Comparison of ENCODE assay signal across 25 cellular contexts in the genomic region with DNA sequence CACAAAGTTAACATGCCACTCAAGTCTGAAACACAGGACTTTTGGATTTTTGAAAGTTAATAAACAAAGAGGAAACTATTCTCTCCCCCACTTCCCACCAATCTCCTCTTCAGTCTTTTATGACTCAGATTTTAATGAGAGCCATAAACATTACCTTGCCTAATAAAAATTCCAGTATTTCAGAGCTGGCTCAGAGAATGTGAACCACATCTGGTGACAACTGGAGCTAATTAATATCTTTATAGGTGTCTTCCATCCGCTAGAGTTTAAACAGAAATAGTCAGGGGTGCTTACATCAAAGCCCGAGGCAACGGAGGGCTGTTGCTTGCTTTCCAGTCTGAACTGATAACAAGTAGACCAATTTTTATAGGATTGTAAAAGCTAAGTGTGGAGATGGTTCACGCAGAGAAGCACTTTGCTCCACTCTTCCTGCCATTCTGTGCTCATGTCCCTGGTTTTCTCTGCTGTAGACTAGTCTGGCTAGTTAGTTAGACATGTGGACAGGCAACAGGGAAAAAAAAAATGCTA.
DNase-seq lines count a peak whose midpoint lies in the region; ATAC-seq, FAIRE-seq and TF ChIP-seq lines count a peak whose summit lies in the region.
"Had no signal": no experiment of that assay in that cellular context is flagged by ENCODE, and none has a peak within 500 bp of the region (broad histone marks: within the 10 kb centered on the region; RNA-seq: fewer than 3 reads in every experiment).

No MANE protein-coding gene starts in this region.

- no peaks in the 10 kb centered on the region for H3K36me3 Mint-ChIP-seq in Caco-2 (ENCODE audit: insufficient read depth, unreplicated experiment)

- TF ChIP-seq CTCF in Caco-2 (IDR thresholded peaks at IDR 0.05; ENCODE audit: insufficient read depth in 1 of 2, low read depth in 1 of 2, low read length in 1 of 2, severe bottlenecking in 1 of 2, unreplicated experiment in 1 of 2) (no peak), mammary epithelial cell (conservative IDR thresholded peaks at IDR 0.05 in 1 of 2, IDR thresholded peaks at IDR 0.05 in 1 of 2; ENCODE audit: extremely low read depth in 1 of 2, insufficient read depth in 1 of 2, low read depth in 1 of 2, low read length in 2 of 2) (no peak), lower leg skin (IDR thresholded peaks at IDR 0.05) (no peak)

- H3K36me3 ChIP-seq in Caco-2 (ENCODE audit: control insufficient read depth, insufficient read depth, low read length) (no peaks in the 10 kb centered on the region), mammary epithelial cell (ENCODE audit: insufficient read depth, low read length) (no peaks in the 10 kb centered on the region)
- H3K36me3 ChIP-seq: cardiac muscle cell, heart left ventricle, upper lobe of right lung had no signal

- in situ Hi-C loops in mammary epithelial cell (cut with MboI; ENCODE audit: low sequenced_read_pairs in 2 of 2) = no loop called here

- H3K27me3 Mint-ChIP-seq in Caco-2 (ENCODE audit: insufficient read depth, unreplicated experiment) = peaks cover 3% of the 10 kb centered on the region

- H3K4me3 ChIP-seq in Caco-2 (ENCODE audit: low read depth, low read length) (no peak overlapping the region), mammary epithelial cell (replicated peaks in 1 of 3; ENCODE audit: insufficient read depth in 1 of 3, low read depth in 2 of 3, low read length in 3 of 3) (no peak overlapping the region), lower leg skin (ENCODE audit: low read depth, poor library complexity, severe bottlenecking) (no peak overlapping the region)
- H3K4me3 ChIP-seq: cardiac muscle cell, heart left ventricle, upper lobe of right lung had no signal

- DNase-seq in Caco-2 (peak; percentile 7 to 63), HTR-8/SVneo (ENCODE audit: insufficient read length, low spot score) (peak; percentile 10), mammary epithelial cell (peak; percentile 4), left kidney (ENCODE audit: low read depth, low spot score) (peak; percentile 46), lower leg skin (ENCODE audit: low spot score in 2 of 2) (no peak)
- DNase-seq: activated CD8-positive, alpha-beta memory T cell treated with anti-CD3 and anti-CD28 coated beads for 24 hours; activated naive CD4-positive, alpha-beta T cell treated with anti-CD3 and anti-CD28 coated beads for 36 hours; activated T-cell treated with anti-CD3 and anti-CD28 coated beads, Interleukin-2, amount 50 U/mL, for 4 hours; cortex of kidney; heart left ventricle; left ventricle myocardium superior; NCI-H1694; posterior cingulate gyrus; SHP77; substantia nigra; SW 1271; upper lobe of right lung had no signal

- no peak overlapping the region for H3K4me3 Mint-ChIP-seq in Caco-2 (ENCODE audit: unreplicated experiment)
- H3K4me3 Mint-ChIP-seq: activated naive CD4-positive, alpha-beta T cell treated with anti-CD3 and anti-CD28 coated beads for 36 hours; activated T-cell treated with anti-CD3 and anti-CD28 coated beads, Interleukin-2, amount 50 U/mL, for 4 hours; neural crest cell had no signal

- H3K27ac Mint-ChIP-seq in Caco-2 (ENCODE audit: unreplicated experiment) = no peak overlapping the region
- H3K27ac Mint-ChIP-seq: activated naive CD4-positive, alpha-beta T cell treated with anti-CD3 and anti-CD28 coated beads for 36 hours had no signal

- POLR2A ChIA-PET in Caco-2 (lab: Charles Lee) = no interaction called here

- no peaks in the 10 kb centered on the region for H3K79me2 ChIP-seq in mammary epithelial cell (ENCODE audit: insufficient read depth, low read length)

- intact Hi-C loops in Caco-2 (cut with micrococcal nuclease; ENCODE audit: unreplicated experiment) (no loop called here), mammary epithelial cell (cut with micrococcal nuclease) (no loop called here), lower leg skin (cut with DNase I; ENCODE audit: low total_unique reads) (no loop called here)

- CTCF ChIA-PET in Caco-2 (lab: Charles Lee) = interaction anchor here (0.6 kb wide), 1 partner anchor 367 kb away, joined by 3 read pairs; no protein-coding TSS in a partner anchor
- CTCF ChIA-PET in mammary epithelial cell (lab: Charles Lee; ENCODE audit: low non-redundant PET) = no interaction called here

- H3K4me1 Mint-ChIP-seq in Caco-2 (ENCODE audit: low read depth, unreplicated experiment) = peaks cover 7% of the 10 kb centered on the region

- H3K9me3 ChIP-seq in Caco-2 (no peaks in the 10 kb centered on the region), mammary epithelial cell (replicated peaks; ENCODE audit: insufficient read depth, low read length) (no peaks in the 10 kb centered on the region)
- H3K9me3 ChIP-seq: heart left ventricle, upper lobe of right lung had no signal

- ATAC-seq in HG02870 (IDR thresholded peaks at IDR 0.05; ENCODE audit: unreplicated experiment) (no peak), HG02970 (IDR thresholded peaks at IDR 0.05; ENCODE audit: low FRiP score, unreplicated experiment) (no peak), HG03108 (IDR thresholded peaks at IDR 0.05; ENCODE audit: unreplicated experiment) (no peak)
- ATAC-seq: activated T-cell treated with anti-CD3 and anti-CD28 coated beads, Interleukin-2, amount 50 U/mL, for 4 hours; heart left ventricle; left ventricle myocardium superior; upper lobe of right lung had no signal

- TF ChIP-seq POLR2A in lower leg skin (IDR thresholded peaks at IDR 0.05) = no peak

- peaks cover 22% of the 10 kb centered on the region for H3K4me1 ChIP-seq in Caco-2
- no peaks in the 10 kb centered on the region for H3K4me1 ChIP-seq in mammary epithelial cell (ENCODE audit: insufficient read depth, low read length)
- H3K4me1 ChIP-seq: heart left ventricle, upper lobe of right lung had no signal

- H2AFZ ChIP-seq in mammary epithelial cell (ENCODE audit: low read depth, low read length) = no peak overlapping the region

- dilution Hi-C loops in mammary epithelial cell (cut with HindIII; ENCODE audit: low sequenced_read_pairs) = no loop called here

- H3K27me3 ChIP-seq in Caco-2 (replicated peaks; ENCODE audit: control insufficient read depth, insufficient read depth, low read length) = no peaks in the 10 kb centered on the region
- H3K27me3 ChIP-seq in mammary epithelial cell (ENCODE audit: insufficient read depth, low read length) = no peaks in the 10 kb centered on the region
- H3K27me3 ChIP-seq: cardiac muscle cell, upper lobe of right lung had no signal

- no peak overlapping the region for H3K27ac ChIP-seq in mammary epithelial cell (ENCODE audit: insufficient read depth, low read depth, low read length)
- H3K27ac ChIP-seq: C4-2B, cardiac muscle cell, heart left ventricle, upper lobe of right lung had no signal

- WGBS in mammary epithelial cell (ENCODE audit: low coverage, missing lambda C conversion rate) = 16% methylated on average over 4 of the region's 4 CpGs
- WGBS in lower leg skin, 2 donors = 27 to 38% methylated on average over 4 of the region's 4 CpGs

- no peaks in the 10 kb centered on the region for H3K9me3 Mint-ChIP-seq in Caco-2 (ENCODE audit: unreplicated experiment)
- H3K9me3 Mint-ChIP-seq: activated naive CD4-positive, alpha-beta T cell treated with anti-CD3 and anti-CD28 coated beads for 36 hours; neural crest cell had no signal

- H3K4me2 ChIP-seq in mammary epithelial cell (ENCODE audit: insufficient read depth, low read depth, low read length) = no peak overlapping the region

- no TSS peak for BruUV-seq in Caco-2 (replicated peaks; lab: Mats Ljungman, UMichigan)
- no TSS peak for BruUV-seq in mammary epithelial cell (replicated peaks; lab: Mats Ljungman, UMichigan)

- FAIRE-seq in HTR-8/SVneo (lab: Jason Lieb, UNC) = no peak
- FAIRE-seq: GM12892, TTC549 had no signal

- H4K20me1 ChIP-seq in mammary epithelial cell (ENCODE audit: insufficient read depth, low read length) = no peaks in the 10 kb centered on the region

- no peak overlapping the region for H3K9ac ChIP-seq in mammary epithelial cell (ENCODE audit: insufficient read depth, low read length)

Comparison
In these comparisons a context has a peak if more than half of its experiments do, and no peak if none do; other contexts are left out.
1. DNase-seq: peak in Caco-2 (2 of 2), HTR-8/SVneo (single experiment), mammary epithelial cell (single experiment) and left kidney (single experiment); none in lower leg skin (0 of 2).